Comparison of ENCODE assay signal across 9 cellular contexts in the genomic region with DNA sequence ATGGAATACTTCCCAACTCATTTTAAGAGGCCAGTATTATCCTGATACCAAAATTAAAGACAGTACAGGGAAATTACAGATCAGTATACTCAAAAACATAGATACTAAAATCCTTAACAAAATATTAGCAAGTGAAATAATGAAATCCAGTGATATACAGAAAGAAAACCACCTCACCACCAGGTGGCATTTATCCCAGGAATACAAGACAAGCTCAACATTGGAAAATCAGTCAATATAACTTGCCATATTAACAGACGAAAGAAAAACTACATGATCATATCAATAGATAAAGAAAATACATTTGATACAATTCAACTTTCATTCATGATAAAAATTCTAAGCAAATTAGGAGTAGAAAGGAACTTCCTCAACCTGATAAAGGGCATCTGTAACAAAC. TPM values are rescaled to one million over a fixed set of nuclear protein-coding genes. Genes with fewer than 3 reads are reported as not detected.
DNase-seq lines count a peak whose midpoint lies in the region; ATAC-seq and TF ChIP-seq lines count a peak whose summit lies in the region.
"Had no signal": no experiment of that assay in that cellular context is flagged by ENCODE, and none has a peak within 500 bp of the region (broad histone marks: within the 10 kb centered on the region; RNA-seq: fewer than 3 reads in every experiment).

No MANE protein-coding gene starts in this region.

- no peaks in the 10 kb centered on the region for H3K79me2 ChIP-seq in PC-3 (ENCODE audit: low read length)

- BruUV-seq in PC-3 (replicated peaks; lab: Mats Ljungman, UMichigan): no TSS peak

- H3K4me2 ChIP-seq in PC-3 (ENCODE audit: low read length): no peak overlapping the region

- ATAC-seq in PC-3 (no peak), esophagus mucosa (no peak)

- H3K27me3 ChIP-seq in PC-3 (ENCODE audit: low read length): no peaks in the 10 kb centered on the region
- no peaks in the 10 kb centered on the region for H3K27me3 ChIP-seq in vagina

- intact Hi-C loops in PC-3 (cut with micrococcal nuclease): loop anchor here (1.0 to 5.0 kb wide), 2 partner anchors 34 to 177 kb away; no protein-coding TSS in a partner anchor
- intact Hi-C loops in vagina (cut with DNase I): no loop called here

- peak; percentile 69 for TF ChIP-seq CTCF in PC-3 (conservative IDR thresholded peaks at IDR 0.05; ENCODE audit: low read depth, low read length)
- peak; percentile 43 for TF ChIP-seq CTCF in foreskin fibroblast (IDR thresholded peaks at IDR 0.05; ENCODE audit: low read depth, low read length)
- peak in 1 of 3 experiments; percentile 26 for TF ChIP-seq CTCF in vagina (IDR thresholded peaks at IDR 0.05)

- H3K9ac ChIP-seq in PC-3 (ENCODE audit: low read length): no peak overlapping the region

- no peak overlapping the region for H2AFZ ChIP-seq in PC-3 (ENCODE audit: low read length)

- H3K4me3 ChIP-seq in PC-3 (ENCODE audit: low read length) (no peak overlapping the region), foreskin fibroblast (ENCODE audit: low read depth in 1 of 2, low read length in 2 of 2) (no peak overlapping the region), vagina (no peak overlapping the region)

- no peak overlapping the region for H3K27ac ChIP-seq in PC-3 (ENCODE audit: low read length)
- H3K27ac ChIP-seq in vagina: no peak overlapping the region

- POLR2A ChIA-PET in PC-3 (lab: Charles Lee; ENCODE audit: unreplicated experiment): no interaction called here

- CTCF ChIA-PET in PC-3 (lab: Charles Lee): interaction anchor here (0.5 to 2.3 kb wide), 7 partner anchors 13 to 268 kb away, joined by 3 to 28 read pairs (median 5); no protein-coding TSS in a partner anchor

- no peaks in the 10 kb centered on the region for H3K4me1 ChIP-seq in PC-3 (ENCODE audit: insufficient read depth, low read length)
- H3K4me1 ChIP-seq in vagina: peaks cover 4% of the 10 kb centered on the region

- in situ Hi-C loops in ACHN (cut with HindIII; ENCODE audit: low pct_ligation_motif_present, low pct_unique_long_range_greater_than_20kb, low sequenced_read_pairs): no loop called here

- DNase-seq in ACHN (peak; percentile 57), GM03348 (ENCODE audit: low spot score) (peak; percentile 58), PC-3 (peak; percentile 62), foreskin fibroblast (peak; percentile 59 to 82), GM19238 (ENCODE audit: insufficient read length, low spot score) (no peak), vagina (ENCODE audit: extremely low spot score in 2 of 2) (no peak), inferior parietal cortex (ENCODE audit: extremely low spot score) (no peak)

- no peak for TF ChIP-seq POLR2A in vagina (IDR thresholded peaks at IDR 0.05)

- H3K36me3 ChIP-seq in PC-3 (ENCODE audit: low read depth, low read length): no peaks in the 10 kb centered on the region
- H3K36me3 ChIP-seq in vagina: no peaks in the 10 kb centered on the region

- H3K9me2 ChIP-seq in PC-3 (replicated peaks; ENCODE audit: low read length): no peaks in the 10 kb centered on the region

- no peaks in the 10 kb centered on the region for H3F3A ChIP-seq in PC-3 (ENCODE audit: low read length, unreplicated experiment)

- no peaks in the 10 kb centered on the region for H4K20me1 ChIP-seq in PC-3 (ENCODE audit: low read length)

- H3K9me3 ChIP-seq in PC-3 (ENCODE audit: low read length) (no peaks in the 10 kb centered on the region), vagina (no peaks in the 10 kb centered on the region)

RNA-seq across cellular contexts. Expression of a gene that starts 6.7 kb away (rescaled TPM):
- total RNA-seq in PC-3 (2014; rRNA removed): not detected in 2 replicates
- 28.2 TPM for total RNA-seq in vagina
- total RNA-seq in esophagus mucosa: 105 TPM

RNA-seq across cellular contexts. Expression of a gene that starts 35.0 kb away (rescaled TPM):
- total RNA-seq in PC-3 (2014; rRNA removed) (59.6 and 89.4 TPM in 2 replicates), vagina (33.6 TPM), esophagus mucosa (24.2 TPM)

RNA-seq across cellular contexts. Expression of a gene that starts 49.5 kb away (rescaled TPM):
- total RNA-seq in PC-3 (2014; rRNA removed) (0.26 and 1.3 TPM in 2 replicates), vagina (not detected), esophagus mucosa (1.1 TPM)
- total RNA-seq: cerebellum had no signal

RNA-seq across cellular contexts. Expression of a gene that starts 56.6 kb away (rescaled TPM):
- total RNA-seq in PC-3 (2014; rRNA removed): 74.7 and 132 TPM in 2 replicates
- 34.9 TPM for total RNA-seq in vagina
- total RNA-seq in esophagus mucosa: 37.5 TPM

Comparison
In these comparisons a context has a peak if more than half of its experiments do, and no peak if none do; other contexts are left out.
1. DNase-seq: peak in ACHN (single experiment), GM03348 (single experiment), PC-3 (single experiment) and foreskin fibroblast (2 of 2); none in GM19238 (single experiment), vagina (0 of 2) and inferior parietal cortex (single experiment).
2. RNA of a gene that starts 6.7 kb away (total RNA-seq): 105 TPM in esophagus mucosa (single experiment) and 28.2 TPM in vagina (single experiment); not detected in PC-3; every median in the first group is over 10 times any median in the second.